In genomic region chr6:30614044-30614842, GRCh38 we compare ENCODE assay signal across 8 cellular contexts. TPM values are rescaled to one million over a fixed set of nuclear protein-coding genes. Genes with fewer than 3 reads are reported as not detected.
DNase-seq lines count a peak whose midpoint lies in the region; ATAC-seq, FAIRE-seq and TF ChIP-seq lines count a peak whose summit lies in the region.

No MANE protein-coding gene starts in this region.

- no peak overlapping the region for H3K14ac ChIP-seq in mesenchymal stem cell (ENCODE audit: low read length in 2 of 2)

- peaks cover 18% of the 10 kb centered on the region for H3K36me3 ChIP-seq in right atrium auricular region
- H3K36me3 ChIP-seq in ascending aorta = peaks cover 12 to 15% of the 10 kb centered on the region in 2 donors
- H3K36me3 ChIP-seq in mesenchymal stem cell (ENCODE audit: control insufficient read depth in 1 of 2, insufficient read depth in 2 of 2, low read depth in 1 of 2, low read length in 2 of 2) = peaks cover 4 to 37% of the 10 kb centered on the region in 2 experiments
- H3K36me3 ChIP-seq in vagina = peaks cover 0 to 10% of the 10 kb centered on the region in 2 donors

- no peak overlapping the region for H2AFZ ChIP-seq in mesenchymal stem cell (ENCODE audit: low read depth, low read length)

- no peak overlapping the region for H2BK15ac ChIP-seq in mesenchymal stem cell (ENCODE audit: low read depth, poor library complexity, severe bottlenecking)

- TF ChIP-seq CTCF in right atrium auricular region (IDR thresholded peaks at IDR 0.05) = no peak
- no peak for TF ChIP-seq CTCF in ascending aorta (IDR thresholded peaks at IDR 0.05)
- no peak for TF ChIP-seq CTCF in vagina (IDR thresholded peaks at IDR 0.05)

- intact Hi-C loops in left ventricle myocardium superior (cut with micrococcal nuclease) (no loop called here), ascending aorta (cut with DNase I) (loop anchor here (2.0 to 10.0 kb wide), 4 partner anchors 43 to 931 kb away; partner anchors contain the start of genes ABCF1, ATP6V1G2, DDX39B and HLA-E), vagina (cut with DNase I) (loop anchor here (10.0 kb wide), 1 partner anchor 71 kb away; the partner anchor contains the start of gene PPP1R18)

- H3K18ac ChIP-seq in mesenchymal stem cell (ENCODE audit: low read depth in 1 of 2, low read length in 2 of 2) = peak overlapping the region in 1 of 2 experiments; percentile 73

- peak overlapping the region; percentile 36 for H4K8ac ChIP-seq in mesenchymal stem cell (ENCODE audit: low read length)

- H3K4me1 ChIP-seq in right atrium auricular region (peaks cover 0 to 66% of the 10 kb centered on the region in 2 donors), ascending aorta (peaks cover 16 to 56% of the 10 kb centered on the region in 2 donors), mesenchymal stem cell (ENCODE audit: control insufficient read depth, insufficient read depth, low read depth, low read length) (peaks cover 7% of the 10 kb centered on the region), vagina (peaks cover 66% of the 10 kb centered on the region)

- H3K27me3 ChIP-seq in right atrium auricular region (no peaks in the 10 kb centered on the region), ascending aorta (no peaks in the 10 kb centered on the region), mesenchymal stem cell (ENCODE audit: control insufficient read depth in 1 of 2, insufficient read depth in 1 of 2, low read length in 2 of 2) (no peaks in the 10 kb centered on the region), vagina (no peaks in the 10 kb centered on the region)

- no peak for FAIRE-seq in HTR-8/SVneo (lab: Jason Lieb, UNC)

- H3K4me3 ChIP-seq in right atrium auricular region = peak overlapping the region; percentile 78 to 95
- H3K4me3 ChIP-seq in ascending aorta = peak overlapping the region; percentile 77 to 94
- H3K4me3 ChIP-seq in mesenchymal stem cell (ENCODE audit: insufficient read depth in 1 of 2, low read depth in 1 of 2, low read length in 2 of 2) = peak overlapping the region in 1 of 2 experiments; percentile 97
- H3K4me3 ChIP-seq in vagina = peak overlapping the region; percentile 73 to 94

- WGBS in mesenchymal stem cell = 76% methylated on average over 7 of the region's 8 CpGs

- H3K27ac ChIP-seq in right atrium auricular region = peak overlapping the region; percentile 97
- peak overlapping the region; percentile 95 to 96 for H3K27ac ChIP-seq in ascending aorta
- peak overlapping the region; percentile 97 for H3K27ac ChIP-seq in mesenchymal stem cell (ENCODE audit: low read length, poor library complexity, severe bottlenecking)
- H3K27ac ChIP-seq in vagina = peak overlapping the region; percentile 99

- peak overlapping the region; percentile 72 for H3K4me2 ChIP-seq in mesenchymal stem cell (ENCODE audit: low read length, poor library complexity, severe bottlenecking)

- TF ChIP-seq POLR2A in vagina (IDR thresholded peaks at IDR 0.05) = no peak

- peak overlapping the region; percentile 63 for H2BK5ac ChIP-seq in mesenchymal stem cell (ENCODE audit: low read depth, low read length, poor library complexity, severe bottlenecking)

- no peaks in the 10 kb centered on the region for H3K9me3 ChIP-seq in right atrium auricular region
- no peaks in the 10 kb centered on the region for H3K9me3 ChIP-seq in ascending aorta
- no peaks in the 10 kb centered on the region for H3K9me3 ChIP-seq in mesenchymal stem cell (ENCODE audit: control insufficient read depth, low read length)
- no peaks in the 10 kb centered on the region for H3K9me3 ChIP-seq in vagina

- no peak overlapping the region for H2BK120ac ChIP-seq in mesenchymal stem cell (ENCODE audit: low read depth, low read length)

- no peak overlapping the region for H4K91ac ChIP-seq in mesenchymal stem cell (ENCODE audit: low read length)

- peak overlapping the region; percentile 100 for H3K9ac ChIP-seq in mesenchymal stem cell (ENCODE audit: low read length)

- no peak overlapping the region for H3K23ac ChIP-seq in mesenchymal stem cell (ENCODE audit: low read length in 2 of 2)

- peaks cover 1% of the 10 kb centered on the region for H3K79me1 ChIP-seq in mesenchymal stem cell (replicated peaks; ENCODE audit: low read length, poor library complexity, severe bottlenecking)

- H2BK12ac ChIP-seq in mesenchymal stem cell (ENCODE audit: low read length in 2 of 2) = no peak overlapping the region

- DNase-seq in right atrium auricular region (ENCODE audit: low spot score) = no peak
- no peak for DNase-seq in left ventricle myocardium superior
- DNase-seq in ascending aorta (ENCODE audit: low spot score in 2 of 2) = no peak
- DNase-seq in mesenchymal stem cell = no peak
- no peak for DNase-seq in vagina (ENCODE audit: extremely low spot score in 2 of 2)
- no peak for DNase-seq in AG08395 (ENCODE audit: low spot score)
- DNase-seq in NCI-H1436 (lab: John Stamatoyannopoulos, UW) = no peak
- DNase-seq in HTR-8/SVneo (ENCODE audit: insufficient read length, low spot score) = no peak

- H2AK5ac ChIP-seq in mesenchymal stem cell (ENCODE audit: low read length, severe bottlenecking) = peak overlapping the region; percentile 74

- ATAC-seq in left ventricle myocardium superior = no peak

- H3K4ac ChIP-seq in mesenchymal stem cell (ENCODE audit: low read depth in 1 of 2, low read length in 2 of 2) = no peak overlapping the region

RNA-seq across cellular contexts. Expression of gene PPP1R10, which starts 2.8 kb away (rescaled TPM):
- total RNA-seq in right atrium auricular region (10 to 100 TPM; 18.4 to 20.6 TPM), left ventricle myocardium superior (32.7 TPM), ascending aorta (52.6 TPM), vagina (52.5 TPM)
- 55.9 TPM for polyA plus RNA-seq in mesenchymal stem cell (2013, experiment 1 of 2)
- 52.8 TPM for polyA plus RNA-seq in mesenchymal stem cell (2013, experiment 2 of 2)

RNA-seq across cellular contexts. Expression of gene MRPS18B, which starts 3.4 kb away (rescaled TPM):
- total RNA-seq in right atrium auricular region = 10 to 100 TPM; 65.6 to 87.7 TPM
- total RNA-seq in left ventricle myocardium superior = 129 TPM
- 33.0 TPM for total RNA-seq in ascending aorta
- polyA plus RNA-seq in mesenchymal stem cell (2013, experiment 1 of 2) = 38.7 TPM
- 39.7 TPM for polyA plus RNA-seq in mesenchymal stem cell (2013, experiment 2 of 2)
- 21.6 TPM for total RNA-seq in vagina

RNA-seq across cellular contexts. Expression of gene ATAT1, which starts 12.4 kb away (rescaled TPM):
- total RNA-seq in right atrium auricular region (1 to 10 TPM; 1.6 to 1.8 TPM), left ventricle myocardium superior (1.7 TPM), ascending aorta (13.7 TPM), vagina (13.3 TPM)
- 14.3 TPM for polyA plus RNA-seq in mesenchymal stem cell (2013, experiment 1 of 2)
- 13.5 TPM for polyA plus RNA-seq in mesenchymal stem cell (2013, experiment 2 of 2)

RNA-seq across cellular contexts. Expression of gene C6orf136, which starts 32.7 kb away (rescaled TPM):
- total RNA-seq in right atrium auricular region (10 to 100 TPM; 28.3 to 29.4 TPM), left ventricle myocardium superior (54.9 TPM), ascending aorta (6.2 TPM), vagina (15.7 TPM)
- 13.6 TPM for polyA plus RNA-seq in mesenchymal stem cell (2013, experiment 1 of 2)
- 14.4 TPM for polyA plus RNA-seq in mesenchymal stem cell (2013, experiment 2 of 2)

RNA-seq across cellular contexts. Expression of gene ABCF1, which starts 43.0 kb away (rescaled TPM):
- total RNA-seq in right atrium auricular region = 10 to 100 TPM; 33.9 to 41.3 TPM
- total RNA-seq in left ventricle myocardium superior = 37.8 TPM
- total RNA-seq in ascending aorta = 36.6 TPM
- 50.0 TPM for polyA plus RNA-seq in mesenchymal stem cell (2013, experiment 1 of 2)
- 49.7 TPM for polyA plus RNA-seq in mesenchymal stem cell (2013, experiment 2 of 2)
- total RNA-seq in vagina = 29.5 TPM
